In the genomic region with DNA sequence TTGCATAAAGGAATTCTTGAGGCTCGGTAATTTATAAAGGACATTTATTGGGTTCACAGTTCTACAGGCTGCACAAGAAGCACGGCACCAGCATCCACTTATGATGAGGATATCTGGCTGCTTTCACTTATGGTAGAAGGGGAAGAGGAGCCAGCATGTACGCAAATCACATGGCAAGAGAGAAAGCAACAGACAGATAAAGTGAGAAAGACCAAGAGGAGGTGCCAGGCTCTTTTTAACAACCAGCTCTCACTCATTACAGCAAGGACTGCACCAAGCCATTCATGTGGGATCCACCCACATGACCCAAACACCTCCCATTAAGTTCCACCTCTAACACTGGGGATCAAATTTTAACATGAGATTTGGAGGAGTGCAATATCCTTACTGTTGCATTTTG, we compare ENCODE assay signal across 16 cellular contexts.
DNase-seq lines count a peak whose midpoint lies in the region; ATAC-seq, FAIRE-seq and TF ChIP-seq lines count a peak whose summit lies in the region.
"Had no signal": no experiment of that assay in that cellular context is flagged by ENCODE, and none has a peak within 500 bp of the region (broad histone marks: within the 10 kb centered on the region; RNA-seq: fewer than 3 reads in every experiment).

No MANE protein-coding gene starts in this region.

- H3K27me3 ChIP-seq in heart left ventricle (no peaks in the 10 kb centered on the region), GM12878 (replicated peaks in 1 of 2; ENCODE audit: control insufficient read depth in 2 of 2, insufficient read depth in 2 of 2, low read length in 1 of 2) (no peaks in the 10 kb centered on the region)
- H3K27me3 ChIP-seq: BLaER1 had no signal

- DNase-seq in heart left ventricle (no peak), cardiac septum (ENCODE audit: low spot score) (no peak), GM12878 (ENCODE audit: low read depth, low spot score) (no peak), Calu3 (no peak)
- DNase-seq: 8988T; CD4-positive, alpha-beta memory T cell; DMS79 treated with DMSO at 0.1 percent for 48 hours; HCEC 1CT; KG1 had no signal

- peak in 3 of 4 donors; percentile 33 to 55 (median 47) for ATAC-seq in heart left ventricle
- peak; percentile 20 for ATAC-seq in GM18868 (IDR thresholded peaks at IDR 0.05; ENCODE audit: unreplicated experiment)
- ATAC-seq in GM12878 = peak; percentile 37
- ATAC-seq in HG03432 (IDR thresholded peaks at IDR 0.05; ENCODE audit: unreplicated experiment) = no peak
- ATAC-seq in GM19328 (IDR thresholded peaks at IDR 0.05; ENCODE audit: unreplicated experiment) = no peak

- SMC1A ChIA-PET in GM12878 (lab: Charles Lee; ENCODE audit: uncharacterized antibody, unreplicated experiment) = interaction anchor here (0.7 to 2.7 kb wide), 7 partner anchors 12 to 524 kb away, joined by 3 to 12 read pairs (median 3); no protein-coding TSS in a partner anchor

- peaks cover 0 to 4% (median 0%) of the 10 kb centered on the region in 12 donors for H3K9me3 ChIP-seq in heart left ventricle
- no peaks in the 10 kb centered on the region for H3K9me3 ChIP-seq in GM12878 (replicated peaks; ENCODE audit: control insufficient read depth, insufficient read depth, low read length)
- H3K9me3 ChIP-seq: BLaER1 had no signal

- RAD21 ChIA-PET in GM12878 (lab: Charles Lee; ENCODE audit: unreplicated experiment) = interaction anchor here (0.7 kb wide), 1 partner anchor 451 kb away, joined by 3 read pairs; no protein-coding TSS in a partner anchor

- H3K4me1 ChIP-seq in heart left ventricle (peaks cover 0 to 7% (median 0%) of the 10 kb centered on the region in 12 donors), GM12878 (ENCODE audit: control insufficient read depth, insufficient read depth, low read length) (no peaks in the 10 kb centered on the region)
- H3K4me1 ChIP-seq: BLaER1 had no signal

- FAIRE-seq in GM12878 (lab: Jason Lieb, UNC) = no peak
- FAIRE-seq: GM12891, H54 had no signal

- TF ChIP-seq POLR2A in heart left ventricle (IDR thresholded peaks at IDR 0.05) (no peak), GM12878 (IDR thresholded peaks at IDR 0.05; ENCODE audit: low read depth, low read length) (no peak)

- TF ChIP-seq EP300 in GM12878 (IDR thresholded peaks at IDR 0.05; ENCODE audit: borderline replicate concordance in 1 of 2, control insufficient read depth in 1 of 2, low read depth in 2 of 2, low read length in 2 of 2) = no peak

- TF ChIP-seq CTCF in heart left ventricle (IDR thresholded peaks at IDR 0.05) (no peak), GM12878 (IDR thresholded peaks at IDR 0.05 in 2 of 3, conservative IDR thresholded peaks at IDR 0.05 in 1 of 3; ENCODE audit: control insufficient read depth in 2 of 3, extremely low read depth in 1 of 3, insufficient read depth in 1 of 3, low read depth in 3 of 3, low read length in 3 of 3) (no peak), Calu3 (IDR thresholded peaks at IDR 0.05; ENCODE audit: unreplicated experiment) (no peak)

- no peak for TF ChIP-seq RAD21 in GM12878 (IDR thresholded peaks at IDR 0.05; ENCODE audit: insufficient read depth, low read depth, low read length)

- peaks cover 10% of the 10 kb centered on the region for H3K9me3 Mint-ChIP-seq in Calu3 (ENCODE audit: low read depth, unreplicated experiment)

- CTCF ChIA-PET in GM12878 (lab: Yijun Ruan, JAX) = no interaction called here
- CTCF ChIA-PET in Calu3 (lab: Charles Lee) = no interaction called here

- H3K4me1 Mint-ChIP-seq in Calu3 (ENCODE audit: low read depth, unreplicated experiment) = no peaks in the 10 kb centered on the region
- H3K4me1 Mint-ChIP-seq: CD4-positive, alpha-beta memory T cell had no signal

- no peaks in the 10 kb centered on the region for H3K36me3 ChIP-seq in heart left ventricle
- no peaks in the 10 kb centered on the region for H3K36me3 ChIP-seq in GM12878 (ENCODE audit: control insufficient read depth in 2 of 2, insufficient read depth in 2 of 2, low read length in 1 of 2)
- H3K36me3 ChIP-seq: BLaER1 had no signal

- H3K27me3 Mint-ChIP-seq in Calu3 (ENCODE audit: unreplicated experiment) = no peaks in the 10 kb centered on the region
- H3K27me3 Mint-ChIP-seq: CD4-positive, alpha-beta memory T cell had no signal

- 46 to 77% (median 65%) methylated on average over 3 of the region's 3 CpGs for WGBS in heart left ventricle, 4 donors
- WGBS in GM12878 (ENCODE audit: insufficient coverage, insufficient replicate concordance, low lambda C conversion rate, missing lambda C conversion rate) = 55% methylated on average over 3 of the region's 3 CpGs

- in situ Hi-C loops in GM12878 (cut with MboI) = no loop called here

- H4K20me1 ChIP-seq in GM12878 (ENCODE audit: control insufficient read depth, insufficient read depth) = no peaks in the 10 kb centered on the region
- H4K20me1 ChIP-seq: BLaER1 had no signal

- H3K4me3 ChIP-seq in heart left ventricle (no peak overlapping the region), GM12878 (no peak overlapping the region)
- H3K4me3 ChIP-seq: BLaER1 had no signal

- no peaks in the 10 kb centered on the region for H3K79me2 ChIP-seq in GM12878 (ENCODE audit: control insufficient read depth, insufficient read depth, low read length)

- BruUV-seq in GM12878 (replicated peaks; lab: Mats Ljungman, UMichigan) (no TSS peak), Calu3 (replicated peaks; lab: Mats Ljungman, UMichigan) (no TSS peak)

- H3K4me2 ChIP-seq in GM12878 (ENCODE audit: control insufficient read depth, insufficient read depth) = no peak overlapping the region
- H3K4me2 ChIP-seq: BLaER1 had no signal

- no peak overlapping the region for H3K27ac Mint-ChIP-seq in Calu3 (ENCODE audit: unreplicated experiment)
- H3K27ac Mint-ChIP-seq: CD14-positive monocyte; CD4-positive, alpha-beta memory T cell had no signal

- no peaks in the 10 kb centered on the region for H3K36me3 Mint-ChIP-seq in Calu3 (ENCODE audit: insufficient read depth, unreplicated experiment)
- H3K36me3 Mint-ChIP-seq: CD14-positive monocyte; CD4-positive, alpha-beta memory T cell had no signal

- POLR2A ChIA-PET in GM12878 (lab: Charles Lee) = interaction anchor here (0.7 to 0.9 kb wide), 2 partner anchors 11 to 32 kb away, joined by 3 read pairs; no protein-coding TSS in a partner anchor

- intact Hi-C loops in heart left ventricle (cut with DNase I) = no loop called here
- intact Hi-C loops in cardiac septum (cut with DNase I) = no loop called here
- intact Hi-C loops in GM12878 (cut with micrococcal nuclease; ENCODE audit: unreplicated experiment) = no loop called here
- intact Hi-C loops in Calu3 (cut with micrococcal nuclease; ENCODE audit: unreplicated experiment) = no loop called here

- no peak overlapping the region for H3K4me3 Mint-ChIP-seq in Calu3 (ENCODE audit: low read depth, unreplicated experiment)
- H3K4me3 Mint-ChIP-seq: CD14-positive monocyte; CD4-positive, alpha-beta memory T cell had no signal

- H3K27ac ChIP-seq in heart left ventricle (no peak overlapping the region), GM12878 (ENCODE audit: control insufficient read depth, insufficient read depth) (no peak overlapping the region)
- H3K27ac ChIP-seq: BLaER1 had no signal

- H2AFZ ChIP-seq in GM12878 (ENCODE audit: control insufficient read depth, low read depth, low read length) = no peak overlapping the region

- no peak overlapping the region for H3K9ac ChIP-seq in GM12878 (ENCODE audit: control insufficient read depth, insufficient read depth, low read length)
- H3K9ac ChIP-seq: BLaER1 had no signal

TF ChIP-seq in GM12878, 131 proteins besides CTCF, POLR2A, EP300 and RAD21:
- TF ChIP-seq SP1 (IDR thresholded peaks at IDR 0.05; ENCODE audit: low read depth, low read length) = no peak
- TF ChIP-seq ZNF24 (IDR thresholded peaks at IDR 0.05) = no peak
- no peak for TF ChIP-seq TCF7 (IDR thresholded peaks at IDR 0.05; ENCODE audit: borderline replicate concordance)
- TF ChIP-seq CBX3 (IDR thresholded peaks at IDR 0.05; ENCODE audit: borderline replicate concordance, low read depth) = no peak
- no peak for TF ChIP-seq NR2C2 (IDR thresholded peaks at IDR 0.05; ENCODE audit: borderline replicate concordance, control insufficient read depth, insufficient read length, low read depth)
- no peak for TF ChIP-seq HDAC2 (IDR thresholded peaks at IDR 0.05)
- TF ChIP-seq, protein P1, sequence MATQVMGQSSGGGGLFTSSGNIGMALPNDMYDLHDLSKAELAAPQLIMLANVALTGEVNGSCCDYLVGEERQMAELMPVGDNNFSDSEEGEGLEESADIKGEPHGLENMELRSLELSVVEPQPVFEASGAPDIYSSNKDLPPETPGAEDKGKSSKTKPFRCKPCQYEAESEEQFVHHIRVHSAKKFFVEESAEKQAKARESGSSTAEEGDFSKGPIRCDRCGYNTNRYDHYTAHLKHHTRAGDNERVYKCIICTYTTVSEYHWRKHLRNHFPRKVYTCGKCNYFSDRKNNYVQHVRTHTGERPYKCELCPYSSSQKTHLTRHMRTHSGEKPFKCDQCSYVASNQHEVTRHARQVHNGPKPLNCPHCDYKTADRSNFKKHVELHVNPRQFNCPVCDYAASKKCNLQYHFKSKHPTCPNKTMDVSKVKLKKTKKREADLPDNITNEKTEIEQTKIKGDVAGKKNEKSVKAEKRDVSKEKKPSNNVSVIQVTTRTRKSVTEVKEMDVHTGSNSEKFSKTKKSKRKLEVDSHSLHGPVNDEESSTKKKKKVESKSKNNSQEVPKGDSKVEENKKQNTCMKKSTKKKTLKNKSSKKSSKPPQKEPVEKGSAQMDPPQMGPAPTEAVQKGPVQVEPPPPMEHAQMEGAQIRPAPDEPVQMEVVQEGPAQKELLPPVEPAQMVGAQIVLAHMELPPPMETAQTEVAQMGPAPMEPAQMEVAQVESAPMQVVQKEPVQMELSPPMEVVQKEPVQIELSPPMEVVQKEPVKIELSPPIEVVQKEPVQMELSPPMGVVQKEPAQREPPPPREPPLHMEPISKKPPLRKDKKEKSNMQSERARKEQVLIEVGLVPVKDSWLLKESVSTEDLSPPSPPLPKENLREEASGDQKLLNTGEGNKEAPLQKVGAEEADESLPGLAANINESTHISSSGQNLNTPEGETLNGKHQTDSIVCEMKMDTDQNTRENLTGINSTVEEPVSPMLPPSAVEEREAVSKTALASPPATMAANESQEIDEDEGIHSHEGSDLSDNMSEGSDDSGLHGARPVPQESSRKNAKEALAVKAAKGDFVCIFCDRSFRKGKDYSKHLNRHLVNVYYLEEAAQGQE (IDR thresholded peaks at IDR 0.05; ENCODE audit: low read depth, low read length) = no peak
- TF ChIP-seq FOXK2 (IDR thresholded peaks at IDR 0.05) = no peak

Comparison
In these comparisons a context has a peak if more than half of its experiments do, and no peak if none do; other contexts are left out.
1. ATAC-seq: peak in heart left ventricle (3 of 4), GM18868 (single experiment) and GM12878 (single experiment); none in HG03432 (single experiment) and GM19328 (single experiment).